Comparison of ENCODE assay signal across 26 cellular contexts in the genomic region with DNA sequence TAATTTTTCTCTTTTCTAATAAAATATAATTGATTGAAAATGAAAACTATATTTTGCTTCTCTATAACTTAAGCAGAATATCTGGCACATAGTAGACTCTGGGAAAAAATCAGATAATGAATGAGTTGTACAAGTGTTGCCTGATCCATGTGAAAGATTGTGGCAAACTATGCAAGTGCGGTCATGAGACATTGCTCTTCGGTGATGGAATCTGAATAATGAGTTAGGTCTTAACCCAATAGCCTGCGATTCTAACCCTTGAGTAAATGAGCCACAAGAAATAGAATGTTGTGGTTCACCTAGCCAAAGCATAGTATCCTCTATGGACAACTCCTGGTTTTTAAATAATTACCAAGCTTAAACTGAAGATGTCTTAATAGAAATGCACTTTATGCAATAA.
"Had no signal": no experiment of that assay in that cellular context is flagged by ENCODE, and none has a peak within 500 bp of the region (broad histone marks: within the 10 kb centered on the region; RNA-seq: fewer than 3 reads in every experiment).

No MANE protein-coding gene starts in this region.

- H3K9me3 Mint-ChIP-seq: stimulated activated naive B cell treated with anti-CD40 and anti-IgM and Interleukin-4, amounts not matched to agents 10 μg/mL and 1 μg/mL and 100 μg/mL, for 72 hours had no signal

- H3K27me3 ChIP-seq: ascending aorta, breast epithelium, colonic mucosa, dorsolateral prefrontal cortex, esophagus squamous epithelium, gastroesophageal sphincter, sigmoid colon, transverse colon, uterus had no signal

- H3K4me3 ChIP-seq: ascending aorta, breast epithelium, colonic mucosa, dorsolateral prefrontal cortex, esophagus squamous epithelium, gastroesophageal sphincter, sigmoid colon, transverse colon, uterus had no signal

- DNase-seq: activated CD4-positive, alpha-beta T cell treated with anti-CD3 and anti-CD28 coated beads for 1 hour; activated gamma-delta T cell treated with Interleukin-2 at 50 U/mL for 16 hours; activated T-cell treated with anti-CD3 and anti-CD28 coated beads, Interleukin-2, amount 50 U/mL, for 1 hour; colonic mucosa; dorsolateral prefrontal cortex; effector memory CD8-positive, alpha-beta T cell; esophagus squamous epithelium; head of caudate nucleus; hypothalamus; left cardiac atrium; occipital lobe; posterior cingulate gyrus; sigmoid colon; stimulated activated CD4-positive, alpha-beta T cell treated with anti-CD3 and anti-CD28 coated beads, Interleukin-2, amount 100 ng/mL, for 48 hours; stimulated activated CD8-positive, alpha-beta memory T cell treated with anti-CD3 and anti-CD28 coated beads, Interleukin-4, amount 100 ng/mL, for 48 hours; stimulated activated naive B cell treated with anti-CD40 and anti-IgM and Interleukin-4, amounts not matched to agents 10 μg/mL and 1 μg/mL and 100 μg/mL, for 72 hours; transverse colon; uterus; WERI-Rb-1 had no signal

- H3K27me3 Mint-ChIP-seq: activated naive CD4-positive, alpha-beta T cell treated with anti-CD3 and anti-CD28 coated beads, Interleukin-2, amount 50 U/mL, for 24 hours; central memory CD8-positive, alpha-beta T cell; effector memory CD8-positive, alpha-beta T cell; memory B cell; stimulated activated naive B cell treated with anti-CD40 and anti-IgM and Interleukin-4, amounts not matched to agents 10 μg/mL and 1 μg/mL and 100 μg/mL, for 72 hours had no signal

- FAIRE-seq: islet of Langerhans had no signal

- H3K27ac ChIP-seq: ascending aorta, breast epithelium, colonic mucosa, dorsolateral prefrontal cortex, esophagus squamous epithelium, gastroesophageal sphincter, sigmoid colon, transverse colon, uterus, WERI-Rb-1 had no signal

- H3K36me3 Mint-ChIP-seq: activated naive CD4-positive, alpha-beta T cell treated with anti-CD3 and anti-CD28 coated beads, Interleukin-2, amount 50 U/mL, for 24 hours; memory B cell; stimulated activated naive B cell treated with anti-CD40 and anti-IgM and Interleukin-4, amounts not matched to agents 10 μg/mL and 1 μg/mL and 100 μg/mL, for 72 hours had no signal

- H3K4me3 Mint-ChIP-seq: activated naive CD4-positive, alpha-beta T cell treated with anti-CD3 and anti-CD28 coated beads, Interleukin-2, amount 50 U/mL, for 24 hours; central memory CD8-positive, alpha-beta T cell; effector memory CD8-positive, alpha-beta T cell; memory B cell; stimulated activated naive B cell treated with anti-CD40 and anti-IgM and Interleukin-4, amounts not matched to agents 10 μg/mL and 1 μg/mL and 100 μg/mL, for 72 hours had no signal

- H3K36me3 ChIP-seq: ascending aorta, breast epithelium, colonic mucosa, esophagus squamous epithelium, gastroesophageal sphincter, sigmoid colon, transverse colon, uterus, WERI-Rb-1 had no signal

- H3K27ac Mint-ChIP-seq: activated naive CD4-positive, alpha-beta T cell treated with anti-CD3 and anti-CD28 coated beads, Interleukin-2, amount 50 U/mL, for 24 hours; effector memory CD8-positive, alpha-beta T cell; memory B cell; stimulated activated naive B cell treated with anti-CD40 and anti-IgM and Interleukin-4, amounts not matched to agents 10 μg/mL and 1 μg/mL and 100 μg/mL, for 72 hours had no signal

- H3K4me1 ChIP-seq: ascending aorta, breast epithelium, colonic mucosa, esophagus squamous epithelium, gastroesophageal sphincter, sigmoid colon, transverse colon, uterus had no signal

- H3K9me3 ChIP-seq: ascending aorta, breast epithelium, colonic mucosa, esophagus squamous epithelium, gastroesophageal sphincter, sigmoid colon, transverse colon, uterus had no signal

- H3K4me1 Mint-ChIP-seq: activated naive CD4-positive, alpha-beta T cell treated with anti-CD3 and anti-CD28 coated beads, Interleukin-2, amount 50 U/mL, for 24 hours; central memory CD8-positive, alpha-beta T cell; memory B cell; stimulated activated naive B cell treated with anti-CD40 and anti-IgM and Interleukin-4, amounts not matched to agents 10 μg/mL and 1 μg/mL and 100 μg/mL, for 72 hours had no signal
